In genomic region chr17:29147682-29148081, GRCh38 we compare ENCODE assay signal across 14 cellular contexts. TPM values are rescaled to one million over a fixed set of nuclear protein-coding genes. Genes with fewer than 3 reads are reported as not detected.
A peak's percentile ranks its signal among the peaks of the same experiment; 100 is the strongest.
DNase-seq lines count a peak whose midpoint lies in the region; ATAC-seq and TF ChIP-seq lines count a peak whose summit lies in the region.
"Had no signal": no experiment of that assay in that cellular context is flagged by ENCODE, and none has a peak within 500 bp of the region (broad histone marks: within the 10 kb centered on the region; RNA-seq: fewer than 3 reads in every experiment).

No MANE protein-coding gene starts in this region.

- H3K36me3 ChIP-seq in gastroesophageal sphincter: no peaks in the 10 kb centered on the region

- H3K27ac ChIP-seq in gastroesophageal sphincter: peak overlapping the region in 3 of 4 donors; percentile 84 to 85 (median 85)

- in situ Hi-C loops in ACHN (cut with HindIII; ENCODE audit: low pct_ligation_motif_present, low pct_unique_long_range_greater_than_20kb, low sequenced_read_pairs): no loop called here

- TF ChIP-seq POLR2A in gastroesophageal sphincter (IDR thresholded peaks at IDR 0.05): no peak

- ATAC-seq in T-cell (replicated peaks in 1 of 4) (no peak), gastroesophageal sphincter (no peak), GM21423 (IDR thresholded peaks at IDR 0.05; ENCODE audit: unreplicated experiment) (no peak)
- ATAC-seq in stimulated activated memory B cell treated with anti-CD40 and anti-IgM and Interleukin-4, amounts not matched to agents 10 μg/mL and 1 μg/mL and 100 μg/mL, for 72 hours: no peak

- DNase-seq in activated CD4-positive, alpha-beta T cell treated with anti-CD3 and anti-CD28 coated beads, Interleukin-2, amount 10 ng/mL, durations not matched to agents 7 days and 5 days: no peak
- no peak for DNase-seq in activated CD4-positive, alpha-beta T cell treated with anti-CD3 and anti-CD28 coated beads for 48 hours
- no peak for DNase-seq in T-cell
- no peak for DNase-seq in ACHN
- no peak for DNase-seq in activated gamma-delta T cell treated with Interleukin-2 at 50 U/mL for 16 hours
- DNase-seq: caudate nucleus, H7, NCI-H2107, nephron progenitor cell, substantia nigra had no signal

- H3K4me1 ChIP-seq in gastroesophageal sphincter: peaks cover 4 to 45% (median 9%) of the 10 kb centered on the region in 3 donors

- H3K9me3 Mint-ChIP-seq in activated CD4-positive, alpha-beta T cell treated with anti-CD3 and anti-CD28 coated beads, Interleukin-2, amount 10 ng/mL, durations not matched to agents 7 days and 5 days: no peaks in the 10 kb centered on the region
- H3K9me3 Mint-ChIP-seq in T-cell: no peaks in the 10 kb centered on the region
- no peaks in the 10 kb centered on the region for H3K9me3 Mint-ChIP-seq in stimulated activated memory B cell treated with anti-CD40 and anti-IgM and Interleukin-4, amounts not matched to agents 10 μg/mL and 1 μg/mL and 100 μg/mL, for 72 hours
- H3K9me3 Mint-ChIP-seq: nephron progenitor cell had no signal

- TF ChIP-seq EP300 in gastroesophageal sphincter (IDR thresholded peaks at IDR 0.05): no peak

- POLR2A ChIA-PET in activated CD4-positive, alpha-beta T cell treated with anti-CD3 and anti-CD28 coated beads, Interleukin-2, amount 10 ng/mL, durations not matched to agents 7 days and 5 days (lab: Charles Lee): no interaction called here
- POLR2A ChIA-PET in T-cell (lab: Charles Lee): interaction anchor here (0.6 to 2.4 kb wide), 5 partner anchors 8 to 534 kb away, joined by 3 to 17 read pairs (median 8); partner anchors contain the start of genes NUFIP2 (in 1 of the 2) and RSKR (in 1 of the 2)

- peak overlapping the region; percentile 63 for H3K27ac Mint-ChIP-seq in activated CD4-positive, alpha-beta T cell treated with anti-CD3 and anti-CD28 coated beads, Interleukin-2, amount 10 ng/mL, durations not matched to agents 7 days and 5 days
- H3K27ac Mint-ChIP-seq in T-cell: no peak overlapping the region
- peak overlapping the region; percentile 97 for H3K27ac Mint-ChIP-seq in stimulated activated memory B cell treated with anti-CD40 and anti-IgM and Interleukin-4, amounts not matched to agents 10 μg/mL and 1 μg/mL and 100 μg/mL, for 72 hours
- H3K27ac Mint-ChIP-seq: nephron progenitor cell had no signal

- H3K9me3 ChIP-seq in gastroesophageal sphincter: no peaks in the 10 kb centered on the region

- 88 to 89% methylated on average over 2 to 3 of the region's 4 CpGs for WGBS in gastroesophageal sphincter (ENCODE audit: low coverage in 1 of 2), 2 donors

- no peaks in the 10 kb centered on the region for H3K27me3 ChIP-seq in gastroesophageal sphincter
- H3K27me3 ChIP-seq: SJSA1 had no signal

- H3K4me3 Mint-ChIP-seq in activated CD4-positive, alpha-beta T cell treated with anti-CD3 and anti-CD28 coated beads, Interleukin-2, amount 10 ng/mL, durations not matched to agents 7 days and 5 days: no peak overlapping the region
- H3K4me3 Mint-ChIP-seq in T-cell: peak overlapping the region in 2 of 3 donors; percentile 34 to 73
- H3K4me3 Mint-ChIP-seq in stimulated activated memory B cell treated with anti-CD40 and anti-IgM and Interleukin-4, amounts not matched to agents 10 μg/mL and 1 μg/mL and 100 μg/mL, for 72 hours: no peak overlapping the region

- CTCF ChIA-PET in activated CD4-positive, alpha-beta T cell treated with anti-CD3 and anti-CD28 coated beads, Interleukin-2, amount 10 ng/mL, durations not matched to agents 7 days and 5 days (lab: Charles Lee): interaction anchor here (1.0 to 8.5 kb wide), 16 partner anchors 9 to 421 kb away, joined by 3 to 99 read pairs (median 13); partner anchors contain the start of gene MYO18A
- CTCF ChIA-PET in T-cell (lab: Charles Lee): interaction anchor here (0.7 to 6.8 kb wide), 19 partner anchors 9 to 1341 kb away, joined by 3 to 184 read pairs (median 6); partner anchors contain the start of genes MYO18A (in 1 of the 2) and NUFIP2 (in 1 of the 2)

- H3K4me3 ChIP-seq in gastroesophageal sphincter: no peak overlapping the region

- H3K4me1 Mint-ChIP-seq in activated CD4-positive, alpha-beta T cell treated with anti-CD3 and anti-CD28 coated beads, Interleukin-2, amount 10 ng/mL, durations not matched to agents 7 days and 5 days: peaks cover 62% of the 10 kb centered on the region
- peaks cover 45 to 54% (median 49%) of the 10 kb centered on the region in 3 donors for H3K4me1 Mint-ChIP-seq in T-cell
- H3K4me1 Mint-ChIP-seq in stimulated activated memory B cell treated with anti-CD40 and anti-IgM and Interleukin-4, amounts not matched to agents 10 μg/mL and 1 μg/mL and 100 μg/mL, for 72 hours: peaks cover 71% of the 10 kb centered on the region

- H3K36me3 Mint-ChIP-seq in activated CD4-positive, alpha-beta T cell treated with anti-CD3 and anti-CD28 coated beads, Interleukin-2, amount 10 ng/mL, durations not matched to agents 7 days and 5 days (ENCODE audit: low read depth): no peaks in the 10 kb centered on the region
- H3K36me3 Mint-ChIP-seq in T-cell: no peaks in the 10 kb centered on the region
- H3K36me3 Mint-ChIP-seq in stimulated activated memory B cell treated with anti-CD40 and anti-IgM and Interleukin-4, amounts not matched to agents 10 μg/mL and 1 μg/mL and 100 μg/mL, for 72 hours: no peaks in the 10 kb centered on the region

- no peaks in the 10 kb centered on the region for H3K27me3 Mint-ChIP-seq in activated CD4-positive, alpha-beta T cell treated with anti-CD3 and anti-CD28 coated beads, Interleukin-2, amount 10 ng/mL, durations not matched to agents 7 days and 5 days
- H3K27me3 Mint-ChIP-seq in T-cell: no peaks in the 10 kb centered on the region
- no peaks in the 10 kb centered on the region for H3K27me3 Mint-ChIP-seq in stimulated activated memory B cell treated with anti-CD40 and anti-IgM and Interleukin-4, amounts not matched to agents 10 μg/mL and 1 μg/mL and 100 μg/mL, for 72 hours

- no peak for TF ChIP-seq CTCF in gastroesophageal sphincter (IDR thresholded peaks at IDR 0.05)

RNA-seq across cellular contexts. Expression of gene MYO18A, which starts 32.5 kb away (rescaled TPM):
- 100 to 1,000 TPM in 1 of 2 experiments, 10 to 100 TPM in 1; 82.2 to 101 TPM for total RNA-seq in activated CD4-positive, alpha-beta T cell treated with anti-CD3 and anti-CD28 coated beads, Interleukin-2, amount 10 ng/mL, durations not matched to agents 7 days and 5 days
- 100 to 1,000 TPM; 119 to 151 (median 145) TPM for total RNA-seq in T-cell
- 10 to 100 TPM; 45.5 to 70.5 (median 56.5) TPM for total RNA-seq in gastroesophageal sphincter

Comparison
In these comparisons a context has a peak if more than half of its experiments do, and no peak if none do; other contexts are left out.
1. H3K27ac Mint-ChIP-seq: peak in activated CD4-positive, alpha-beta T cell treated with anti-CD3 and anti-CD28 coated beads, Interleukin-2, amount 10 ng/mL, durations not matched to agents 7 days and 5 days (single experiment) and stimulated activated memory B cell treated with anti-CD40 and anti-IgM and Interleukin-4, amounts not matched to agents 10 μg/mL and 1 μg/mL and 100 μg/mL, for 72 hours (single experiment); none in T-cell (0 of 2).
2. H3K4me3 Mint-ChIP-seq: peak in T-cell (2 of 3); none in activated CD4-positive, alpha-beta T cell treated with anti-CD3 and anti-CD28 coated beads, Interleukin-2, amount 10 ng/mL, durations not matched to agents 7 days and 5 days (single experiment) and stimulated activated memory B cell treated with anti-CD40 and anti-IgM and Interleukin-4, amounts not matched to agents 10 μg/mL and 1 μg/mL and 100 μg/mL, for 72 hours (single experiment).